ENCODE assay signal across 8 cellular contexts in genomic region chr2:127700527-127701192, GRCh38. TPM values are rescaled to one million over a fixed set of nuclear protein-coding genes. Genes with fewer than 3 reads are reported as not detected.
A peak's percentile ranks its signal among the peaks of the same experiment; 100 is the strongest.
DNase-seq lines count a peak whose midpoint lies in the region; ATAC-seq and TF ChIP-seq lines count a peak whose summit lies in the region.

No MANE protein-coding gene starts in this region.

- ATAC-seq in GM21390 (IDR thresholded peaks at IDR 0.05; ENCODE audit: unreplicated experiment) (peak; percentile 52), esophagus mucosa (peak; percentile 78), naive B cell (ENCODE audit: low read depth in 2 of 2) (peak; percentile 2 to 16)

- H3K27me3 Mint-ChIP-seq in naive B cell, result no peaks in the 10 kb centered on the region

- H3K27ac Mint-ChIP-seq in naive B cell, result peak overlapping the region; percentile 95 to 99 (median 98)

- H3K4me1 Mint-ChIP-seq in naive B cell, result peaks cover 25 to 44% (median 33%) of the 10 kb centered on the region in 3 donors

- peaks cover 0 to 11% of the 10 kb centered on the region in 2 donors for H3K36me3 Mint-ChIP-seq in naive B cell

- H3K9me3 Mint-ChIP-seq in naive B cell, result no peaks in the 10 kb centered on the region

- DNase-seq in GM12865 (ENCODE audit: low read depth) (peak; percentile 98), HK-2 (ENCODE audit: unreplicated experiment) (peak; percentile 44), UCSD-AML1 (lab: John Stamatoyannopoulos, UW; ENCODE audit: unreplicated experiment) (peak; percentile 26), naive B cell (peak; percentile 23), GDM1 (lab: John Stamatoyannopoulos, UW) (no peak), activated gamma-delta T cell treated with Interleukin-2 at 50 U/mL for 16 hours (no peak)

- H3K4me3 ChIP-seq in GM12865 (ENCODE audit: low read depth, low read length), result peak overlapping the region; percentile 73

- peak; percentile 16 for TF ChIP-seq CTCF in GM12865 (IDR thresholded peaks at IDR 0.05; ENCODE audit: insufficient read depth, low read depth, low read length, missing control alignments)

- H3K4me3 Mint-ChIP-seq in naive B cell, result peak overlapping the region; percentile 90 to 98 (median 96)

RNA-seq across cellular contexts. Expression of gene SFT2D3, which starts 0.6 kb away (rescaled TPM):
- 3.6 TPM for total RNA-seq in esophagus mucosa
- polyA plus RNA-seq in naive B cell (ENCODE audit: low read depth in 6 of 6), result 1 to 10 TPM in 3 of 6 donors, under 1 TPM in 2, not detected in 1; 0.28 to 3.0 (median 2.8) TPM

RNA-seq across cellular contexts. Expression of gene LIMS2, which starts 25.3 kb away (rescaled TPM):
- 6.0 TPM for total RNA-seq in esophagus mucosa
- polyA plus RNA-seq in naive B cell (ENCODE audit: low read depth in 6 of 6), result 10 to 100 TPM; 11.2 to 60.4 (median 27.7) TPM

RNA-seq across cellular contexts. Expression of gene GPR17, which starts 54.7 kb away (rescaled TPM):
- not detected for total RNA-seq in esophagus mucosa
- polyA plus RNA-seq in naive B cell (ENCODE audit: low read depth in 6 of 6), result not detected

Comparison
In these comparisons a context has a peak if more than half of its experiments do, and no peak if none do; other contexts are left out.
1. DNase-seq: peak in GM12865 (single experiment), HK-2 (single experiment), UCSD-AML1 (single experiment) and naive B cell (single experiment); none in GDM1 (single experiment) and activated gamma-delta T cell treated with Interleukin-2 at 50 U/mL for 16 hours (single experiment).
2. ATAC-seq: peak in every context shown above with its lines; median percentile 78 in esophagus mucosa; 52 in GM21390; 9 in naive B cell.